24 cellular contexts compared by ENCODE assay signal in the genomic region with DNA sequence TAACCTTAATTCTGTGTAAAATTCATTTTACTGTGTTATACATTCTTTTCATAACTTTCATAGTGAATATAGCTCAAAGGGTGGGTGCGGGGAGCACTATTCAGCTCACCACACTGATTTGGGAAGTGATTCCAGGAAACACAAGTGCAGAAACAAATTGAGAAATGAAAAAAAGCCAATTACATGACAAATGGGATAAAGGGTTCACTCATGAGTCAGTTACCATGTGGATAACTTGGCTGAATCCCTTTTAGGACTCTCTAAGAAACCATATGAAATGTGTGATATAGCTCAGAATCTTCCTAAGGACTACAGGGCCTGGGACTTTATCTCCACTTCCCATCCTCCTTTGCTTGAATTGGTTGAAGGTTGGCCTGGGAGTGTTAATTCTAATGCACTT. TPM values are rescaled to one million over a fixed set of nuclear protein-coding genes. Genes with fewer than 3 reads are reported as not detected.
"Had no signal": no experiment of that assay in that cellular context is flagged by ENCODE, and none has a peak within 500 bp of the region (broad histone marks: within the 10 kb centered on the region; RNA-seq: fewer than 3 reads in every experiment).

No MANE protein-coding gene starts in this region.

- H3K9me3 Mint-ChIP-seq: activated CD4-positive, alpha-beta memory T cell treated with anti-CD3 and anti-CD28 coated beads for 36 hours; activated naive CD4-positive, alpha-beta T cell treated with anti-CD3 and anti-CD28 coated beads, Interleukin-2, amount 50 U/mL, for 72 hours; activated T-cell treated with anti-CD3 and anti-CD28 coated beads, Interleukin-2, amount 50 U/mL, for 4 hours; brain; nephron had no signal

- DNase-seq: activated CD4-positive, alpha-beta memory T cell treated with anti-CD3 and anti-CD28 coated beads for 36 hours; activated CD4-positive, alpha-beta T cell treated with anti-CD3 and anti-CD28 coated beads for 36 hours; activated CD8-positive, alpha-beta memory T cell treated with anti-CD3 and anti-CD28 coated beads, Interleukin-2, amount 10 ng/mL, durations not matched to agents 7 days and 5 days; activated effector memory CD4-positive, alpha-beta T cell treated with anti-CD3 and anti-CD28 coated beads, Interleukin-2, amount 50 U/mL, for 16 hours; activated T-cell treated with anti-CD3 and anti-CD28 coated beads, Interleukin-2, amount 50 U/mL, for 4 hours; amygdala; central memory CD4-positive, alpha-beta T cell; cortex of kidney; effector CD4-positive, alpha-beta T cell; heart right ventricle; mesendoderm; nucleus accumbens; stimulated activated CD4-positive, alpha-beta T cell treated with anti-CD3 and anti-CD28 coated beads, Interleukin-4, amount 100 ng/mL, for 24 hours; stimulated activated naive CD4-positive, alpha-beta T cell treated with Interleukin-2 at 50 U/mL for 16 hours; T-helper 2 cell; transverse colon had no signal

- H3K27me3 Mint-ChIP-seq: activated CD4-positive, alpha-beta memory T cell treated with anti-CD3 and anti-CD28 coated beads for 36 hours; activated CD4-positive, alpha-beta T cell treated with anti-CD3 and anti-CD28 coated beads for 36 hours; activated CD8-positive, alpha-beta memory T cell treated with anti-CD3 and anti-CD28 coated beads, Interleukin-2, amount 10 ng/mL, durations not matched to agents 7 days and 5 days had no signal

- H3K4me3 ChIP-seq: gastroesophageal sphincter, heart right ventricle, right atrium auricular region, skin epidermis, transverse colon had no signal

- H3K27ac ChIP-seq: gastroesophageal sphincter, heart right ventricle, right atrium auricular region, skin epidermis, transverse colon had no signal

- H3K9me3 ChIP-seq: gastroesophageal sphincter, heart right ventricle, right atrium auricular region, transverse colon had no signal

- H3K36me3 ChIP-seq: transverse colon had no signal

- ATAC-seq: activated CD4-positive, alpha-beta T cell treated with anti-CD3 and anti-CD28 coated beads for 36 hours; activated CD8-positive, alpha-beta memory T cell treated with anti-CD3 and anti-CD28 coated beads, Interleukin-2, amount 10 ng/mL, durations not matched to agents 7 days and 5 days; activated naive CD4-positive, alpha-beta T cell treated with anti-CD3 and anti-CD28 coated beads, Interleukin-2, amount 50 U/mL, for 72 hours; activated T-cell treated with anti-CD3 and anti-CD28 coated beads, Interleukin-2, amount 50 U/mL, for 4 hours; gastroesophageal sphincter; heart right ventricle had no signal

- H3K4me3 Mint-ChIP-seq: activated CD4-positive, alpha-beta memory T cell treated with anti-CD3 and anti-CD28 coated beads for 36 hours; activated CD4-positive, alpha-beta T cell treated with anti-CD3 and anti-CD28 coated beads for 36 hours; activated CD8-positive, alpha-beta memory T cell treated with anti-CD3 and anti-CD28 coated beads, Interleukin-2, amount 10 ng/mL, durations not matched to agents 7 days and 5 days; activated T-cell treated with anti-CD3 and anti-CD28 coated beads, Interleukin-2, amount 50 U/mL, for 4 hours had no signal

- H3K27ac Mint-ChIP-seq: activated CD4-positive, alpha-beta memory T cell treated with anti-CD3 and anti-CD28 coated beads for 36 hours; activated CD4-positive, alpha-beta T cell treated with anti-CD3 and anti-CD28 coated beads for 36 hours; activated CD8-positive, alpha-beta memory T cell treated with anti-CD3 and anti-CD28 coated beads, Interleukin-2, amount 10 ng/mL, durations not matched to agents 7 days and 5 days; activated naive CD4-positive, alpha-beta T cell treated with anti-CD3 and anti-CD28 coated beads, Interleukin-2, amount 50 U/mL, for 72 hours; progenitor cell of endocrine pancreas had no signal

- H3K27me3 ChIP-seq: gastroesophageal sphincter, heart right ventricle, right atrium auricular region, transverse colon had no signal

RNA-seq across cellular contexts. Expression of gene BTN1A1, which starts 45.5 kb away (rescaled TPM):
- total RNA-seq: activated CD4-positive, alpha-beta memory T cell treated with anti-CD3 and anti-CD28 coated beads for 36 hours; activated CD4-positive, alpha-beta T cell treated with anti-CD3 and anti-CD28 coated beads for 36 hours; activated CD8-positive, alpha-beta memory T cell treated with anti-CD3 and anti-CD28 coated beads, Interleukin-2, amount 10 ng/mL, durations not matched to agents 7 days and 5 days; gastroesophageal sphincter; heart right ventricle; lower leg skin; right atrium auricular region had no signal
- polyA plus RNA-seq: heart right ventricle had no signal
